ENCODE assay signal across 8 cellular contexts in the genomic region with DNA sequence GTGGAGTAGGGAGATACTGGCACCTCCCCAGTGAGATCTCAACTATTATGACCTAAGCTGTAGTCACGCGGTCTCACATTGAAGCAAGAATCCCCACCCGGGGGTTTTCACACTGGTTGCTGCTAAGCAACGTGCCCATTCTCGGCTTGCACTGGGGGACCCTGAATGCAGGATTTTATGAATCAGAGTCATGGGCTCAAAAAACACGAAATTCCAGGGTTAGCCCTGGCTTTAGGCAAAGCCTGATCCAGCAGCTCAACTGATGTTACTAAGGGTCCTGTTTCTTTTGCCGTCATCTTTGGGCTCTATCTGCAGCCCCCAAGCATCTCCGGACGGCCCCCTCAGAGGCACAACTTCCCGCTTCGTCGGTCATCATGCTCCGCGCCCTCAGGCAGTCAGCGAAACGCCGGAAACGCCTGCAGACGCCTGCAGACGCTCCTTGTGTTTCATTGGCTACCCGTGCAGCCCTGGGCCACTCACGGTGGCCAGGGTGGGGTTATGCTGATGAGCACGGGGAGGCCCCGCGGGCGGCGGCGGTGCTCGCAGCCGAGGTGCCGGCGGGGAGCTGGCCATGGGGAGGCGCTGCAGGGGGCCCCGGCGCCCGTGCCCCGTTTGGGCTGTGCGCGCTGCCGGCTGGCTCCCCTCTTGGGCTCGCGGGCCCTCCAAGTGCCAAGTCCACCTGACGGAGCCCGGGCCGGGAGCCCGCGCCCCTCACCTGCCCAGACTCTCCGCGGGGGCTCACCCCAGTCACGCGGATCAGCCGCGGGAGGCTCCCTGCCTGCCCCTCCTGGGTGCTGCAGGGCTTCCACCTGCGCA. TPM values are rescaled to one million over a fixed set of nuclear protein-coding genes. Genes with fewer than 3 reads are reported as not detected.
A peak's percentile ranks its signal among the peaks of the same experiment; 100 is the strongest.
DNase-seq lines count a peak whose midpoint lies in the region; ATAC-seq, FAIRE-seq and TF ChIP-seq lines count a peak whose summit lies in the region.

No MANE protein-coding gene starts in this region.

- peak overlapping the region; percentile 75 for H3K27ac ChIP-seq in rectal smooth muscle tissue (ENCODE audit: low read depth, low read length)

- no peak overlapping the region for H3K9ac ChIP-seq in rectal smooth muscle tissue (ENCODE audit: low read length)

- peak overlapping the region; percentile 70 for H3K4me3 ChIP-seq in rectal smooth muscle tissue (ENCODE audit: low read length)

- DNase-seq in GM12891 (ENCODE audit: insufficient read length, low spot score) (peak; percentile 99), NCI-H1105 treated with DMSO at 0.1 percent for 48 hours (lab: John Stamatoyannopoulos, UW) (peak; percentile 96), T follicular helper cell (ENCODE audit: low read depth) (peak; percentile 87), amygdala (lab: John Stamatoyannopoulos, UW) (peak in 52 of 56 donors; percentile 7 to 84 (median 62)), hepatic stellate cell (ENCODE audit: low spot score) (peak; percentile 91), GDM1 (lab: John Stamatoyannopoulos, UW) (no peak)

- H3K36me3 ChIP-seq in rectal smooth muscle tissue (ENCODE audit: control insufficient read depth, insufficient read depth, low read length): no peaks in the 10 kb centered on the region

- no peak for TF ChIP-seq POLR2A in GM12891 (IDR thresholded peaks at IDR 0.05; ENCODE audit: low read depth, low read length)

- ATAC-seq in HG02763 (IDR thresholded peaks at IDR 0.05; ENCODE audit: unreplicated experiment): peak; percentile 98

- peaks cover 14% of the 10 kb centered on the region for H3K4me1 ChIP-seq in rectal smooth muscle tissue (ENCODE audit: control insufficient read depth, insufficient read depth, low read length)

- H3K27me3 ChIP-seq in rectal smooth muscle tissue (ENCODE audit: control insufficient read depth, insufficient read depth, low read length): no peaks in the 10 kb centered on the region

- FAIRE-seq in GM12891 (lab: Jason Lieb, UNC): peak; percentile 99

TF ChIP-seq in GM12891, 5 proteins besides CTCF, POLR2A, EP300 and RAD21:
- no peak for TF ChIP-seq SPI1 (IDR thresholded peaks at IDR 0.05; ENCODE audit: low read depth, low read length)
- peak; percentile 84 for TF ChIP-seq POU2F2 (IDR thresholded peaks at IDR 0.05; ENCODE audit: low read depth, low read length)

RNA-seq across cellular contexts. Expression of gene EFCC1, which starts 25.8 kb away (rescaled TPM):
- not detected for polyA plus RNA-seq in GM12891 (2012; ENCODE audit: low read depth, missing spikeins)

RNA-seq across cellular contexts. Expression of gene CFAP92, which starts 33.1 kb away (rescaled TPM):
- polyA plus RNA-seq in GM12891 (2012; ENCODE audit: low read depth, missing spikeins): 0.08 TPM

RNA-seq across cellular contexts. Expression of gene GP9, which starts 33.6 kb away (rescaled TPM):
- polyA plus RNA-seq in GM12891 (2012; ENCODE audit: low read depth, missing spikeins): 0.24 TPM
